In genomic region chr17:41544935-41545334, GRCh38 we compare ENCODE assay signal across 2 cellular contexts.
TF ChIP-seq lines count a peak whose summit lies in the region.

No MANE protein-coding gene starts in this region.

TF ChIP-seq in SK-N-SH, 30 proteins besides CTCF, POLR2A, EP300 and RAD21:
- no peak for TF ChIP-seq FOSL2 (IDR thresholded peaks at IDR 0.05; ENCODE audit: borderline replicate concordance, low read depth)
- no peak for TF ChIP-seq RXRA (IDR thresholded peaks at IDR 0.05; ENCODE audit: borderline replicate concordance, low read depth)
- no peak for TF ChIP-seq FOXJ3 (CRISPR knock-in tag; IDR thresholded peaks at IDR 0.05)
- TF ChIP-seq SIN3A (IDR thresholded peaks at IDR 0.05; ENCODE audit: borderline replicate concordance, low read depth, low read length) = no peak
- TF ChIP-seq NRF1 (IDR thresholded peaks at IDR 0.05; ENCODE audit: low read depth, low read length) = no peak
- no peak for TF ChIP-seq ZBTB33 (IDR thresholded peaks at IDR 0.05; ENCODE audit: borderline replicate concordance, low read depth)
- TF ChIP-seq ELF1 (IDR thresholded peaks at IDR 0.05) = no peak
- TF ChIP-seq TCF12 (IDR thresholded peaks at IDR 0.05) = no peak
- no peak for TF ChIP-seq GATA2 (CRISPR knock-in tag; IDR thresholded peaks at IDR 0.05)
- no peak for TF ChIP-seq USF2 (IDR thresholded peaks at IDR 0.05; ENCODE audit: borderline replicate concordance, low read depth, low read length)
- TF ChIP-seq MEF2A (IDR thresholded peaks at IDR 0.05; ENCODE audit: borderline replicate concordance, low read depth) = no peak
- TF ChIP-seq GABPA (IDR thresholded peaks at IDR 0.05; ENCODE audit: low read depth) = no peak
- no peak for TF ChIP-seq NFIC (IDR thresholded peaks at IDR 0.05; ENCODE audit: borderline replicate concordance)

TF ChIP-seq in SK-N-SH treated with all-trans-retinoic acid at 6 μM for 48 hours, 23 proteins besides CTCF, POLR2A, EP300 and RAD21 (continued from another document):
- no peak for TF ChIP-seq BACH2 (CRISPR knock-in tag; IDR thresholded peaks at IDR 0.05; ENCODE audit: borderline replicate concordance)
- no peak for TF ChIP-seq ISL1 (CRISPR knock-in tag; IDR thresholded peaks at IDR 0.05)
- TF ChIP-seq ZFP3 (CRISPR knock-in tag; IDR thresholded peaks at IDR 0.05) = no peak
- no peak for TF ChIP-seq ESRRG (CRISPR knock-in tag; IDR thresholded peaks at IDR 0.05)
TF ChIP-seq in SK-N-SH treated with all-trans-retinoic acid at 6 μM for 48 hours: peak in this region for 0.
